ENCODE assay signal across 14 cellular contexts in genomic region chr5:79621056-79621455, GRCh38. TPM values are rescaled to one million over a fixed set of nuclear protein-coding genes. Genes with fewer than 3 reads are reported as not detected.
DNase-seq lines count a peak whose midpoint lies in the region; ATAC-seq and TF ChIP-seq lines count a peak whose summit lies in the region.
"Had no signal": no experiment of that assay in that cellular context is flagged by ENCODE, and none has a peak within 500 bp of the region (broad histone marks: within the 10 kb centered on the region; RNA-seq: fewer than 3 reads in every experiment).

No MANE protein-coding gene starts in this region.

- peaks cover 12 to 15% of the 10 kb centered on the region in 2 donors for H3K36me3 ChIP-seq in body of pancreas (replicated peaks in 1 of 2; ENCODE audit: insufficient read depth in 1 of 2, low read depth in 2 of 2)

- no peaks in the 10 kb centered on the region for H3K9me3 ChIP-seq in body of pancreas

- H3K27me3 Mint-ChIP-seq in activated T-cell treated with anti-CD3 and anti-CD28 coated beads, Interleukin-2, amount 50 U/mL, for 4 hours (ENCODE audit: low read depth): no peaks in the 10 kb centered on the region
- H3K27me3 Mint-ChIP-seq: activated naive CD8-positive, alpha-beta T cell had no signal

- ATAC-seq in activated T-cell treated with anti-CD3 and anti-CD28 coated beads, Interleukin-2, amount 50 U/mL, for 4 hours: peak; percentile 78 to 88
- ATAC-seq in SK-N-SH treated with all-trans-retinoic acid at 6 μM for 48 hours (no peak), body of pancreas (no peak)
- peak; percentile 68 for ATAC-seq in stimulated activated naive CD8-positive, alpha-beta T cell treated with anti-CD3 and anti-CD28 coated beads, Interleukin-15, Interleukin-2, amounts not matched to agents 100 U/mL and 50 U/mL, for 24 hours

- intact Hi-C loops in body of pancreas (cut with DNase I): no loop called here

- no peak overlapping the region for H3K27ac ChIP-seq in body of pancreas
- H3K27ac ChIP-seq: thoracic aorta had no signal

- no peaks in the 10 kb centered on the region for H3K27me3 ChIP-seq in body of pancreas

- H3K36me3 Mint-ChIP-seq in activated T-cell treated with anti-CD3 and anti-CD28 coated beads, Interleukin-2, amount 50 U/mL, for 4 hours (ENCODE audit: insufficient read depth): peaks cover 54% of the 10 kb centered on the region

- H3K4me3 ChIP-seq in fibroblast of villous mesenchyme (ENCODE audit: low read depth, low read length): no peak overlapping the region
- H3K4me3 ChIP-seq in body of pancreas: no peak overlapping the region
- H3K4me3 ChIP-seq: thoracic aorta had no signal

- DNase-seq in activated T-cell treated with anti-CD3 and anti-CD28 coated beads, Interleukin-2, amount 50 U/mL, for 4 hours: no peak
- DNase-seq in activated T-cell treated with anti-CD3 and anti-CD28 coated beads, Interleukin-2, amount 50 U/mL, for 48 hours: no peak
- DNase-seq in fibroblast of villous mesenchyme (ENCODE audit: low read depth) (peak; percentile 53), AML-193 (lab: John Stamatoyannopoulos, UW) (no peak), mesenteric fat pad (ENCODE audit: low spot score) (no peak), body of pancreas (no peak)
- no peak for DNase-seq in stimulated activated naive CD8-positive, alpha-beta T cell treated with anti-CD3 and anti-CD28 coated beads, Interleukin-15, Interleukin-2, amounts not matched to agents 100 U/mL and 50 U/mL, for 24 hours
- DNase-seq: effector CD8-positive, alpha-beta T cell; Karpas-422; retina had no signal

- TF ChIP-seq CTCF in fibroblast of villous mesenchyme (IDR thresholded peaks at IDR 0.05; ENCODE audit: insufficient read depth, low read depth, low read length) (no peak), body of pancreas (IDR thresholded peaks at IDR 0.05) (no peak)

- no peak for TF ChIP-seq POLR2A in body of pancreas (IDR thresholded peaks at IDR 0.05)

- H3K4me1 ChIP-seq in body of pancreas: no peaks in the 10 kb centered on the region

- H3K4me3 Mint-ChIP-seq in activated T-cell treated with anti-CD3 and anti-CD28 coated beads, Interleukin-2, amount 50 U/mL, for 4 hours: no peak overlapping the region
- H3K4me3 Mint-ChIP-seq: activated naive CD8-positive, alpha-beta T cell; T-helper 1 cell treated with Interleukin-12 subunit alpha and Interleukin-12 subunit beta and Interleukin-4 antibody, amounts not matched to agents 30 μg/mL and 1 μg/mL, for 36 hours had no signal

- peaks cover 9% of the 10 kb centered on the region for H3K9me3 Mint-ChIP-seq in activated T-cell treated with anti-CD3 and anti-CD28 coated beads, Interleukin-2, amount 50 U/mL, for 4 hours

- 82 to 91% methylated on average over 2 of the region's 2 CpGs for WGBS in body of pancreas, 2 donors

- peaks cover 40% of the 10 kb centered on the region for H3K4me1 Mint-ChIP-seq in activated T-cell treated with anti-CD3 and anti-CD28 coated beads, Interleukin-2, amount 50 U/mL, for 4 hours (ENCODE audit: low read depth)

TF ChIP-seq in SK-N-SH treated with all-trans-retinoic acid at 6 μM for 48 hours, 23 proteins besides CTCF, POLR2A, EP300 and RAD21:
- 0 out of 2 replicates have a peak, but pooled peaks have one; percentile 31 for TF ChIP-seq ISL1 (CRISPR knock-in tag; IDR thresholded peaks at IDR 0.05)
- no peak for TF ChIP-seq ZNF70 (CRISPR knock-in tag; IDR thresholded peaks at IDR 0.05)

RNA-seq across cellular contexts. Expression of gene TENT2, which starts 8.8 kb away (rescaled TPM):
- 10 to 100 TPM; 58.2 to 65.6 (median 64.5) TPM for total RNA-seq in activated T-cell treated with anti-CD3 and anti-CD28 coated beads, Interleukin-2, amount 50 U/mL, for 4 hours
- 55.1 and 68.7 TPM in 2 replicates for total RNA-seq in fibroblast of villous mesenchyme
- total RNA-seq in mesenteric fat pad: 68.1 TPM
- total RNA-seq in body of pancreas: 10 to 100 TPM; 44.6 to 50.1 TPM

Comparison
In these comparisons a context has a peak if more than half of its experiments do, and no peak if none do; other contexts are left out.
1. ATAC-seq: peak in activated T-cell treated with anti-CD3 and anti-CD28 coated beads, Interleukin-2, amount 50 U/mL, for 4 hours (2 of 2) and stimulated activated naive CD8-positive, alpha-beta T cell treated with anti-CD3 and anti-CD28 coated beads, Interleukin-15, Interleukin-2, amounts not matched to agents 100 U/mL and 50 U/mL, for 24 hours (single experiment); none in SK-N-SH treated with all-trans-retinoic acid at 6 μM for 48 hours (single experiment) and body of pancreas (single experiment).